1 cellular context compared by ENCODE assay signal in the genomic region with DNA sequence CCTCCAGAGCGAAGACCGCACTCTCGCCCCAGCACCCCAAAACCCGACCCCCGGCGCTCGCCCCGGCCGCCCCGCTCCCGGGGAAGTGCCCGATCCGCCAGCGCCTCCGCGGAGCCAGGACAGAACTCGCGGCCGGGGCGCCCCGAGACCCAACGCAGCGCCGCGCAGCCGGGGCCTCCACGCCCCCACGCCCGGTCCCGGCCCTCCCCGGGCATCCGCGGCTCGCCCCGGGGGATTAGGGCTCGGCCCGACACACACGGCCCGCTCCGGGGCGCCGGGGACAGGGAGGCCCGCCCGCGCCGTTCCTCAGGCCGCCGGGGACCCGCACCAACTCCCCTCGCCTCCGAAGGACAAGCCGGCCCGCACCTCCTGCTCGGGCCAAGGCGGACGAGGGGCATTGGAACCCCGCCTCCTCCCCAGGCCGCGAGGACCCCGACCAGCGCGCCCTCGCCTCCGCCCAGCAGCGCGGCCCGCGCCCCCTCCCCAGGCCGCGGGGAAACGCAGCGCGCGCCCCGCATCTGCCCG.
A peak's percentile ranks its signal among the peaks of the same experiment; 100 is the strongest.
TF ChIP-seq lines count a peak whose summit lies in the region.

No MANE protein-coding gene starts in this region.

TF ChIP-seq in GM12878, 131 proteins besides CTCF, POLR2A, EP300 and RAD21 (continued from another document):
- TF ChIP-seq, protein P1, sequence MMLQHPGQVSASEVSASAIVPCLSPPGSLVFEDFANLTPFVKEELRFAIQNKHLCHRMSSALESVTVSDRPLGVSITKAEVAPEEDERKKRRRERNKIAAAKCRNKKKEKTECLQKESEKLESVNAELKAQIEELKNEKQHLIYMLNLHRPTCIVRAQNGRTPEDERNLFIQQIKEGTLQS (IDR thresholded peaks at IDR 0.05; ENCODE audit: borderline replicate concordance, extremely low read depth, low read depth, low read length): no peak
- TF ChIP-seq NFIC (IDR thresholded peaks at IDR 0.05; ENCODE audit: low read depth, low read length) (no peak), LARP7 (IDR thresholded peaks at IDR 0.05) (peak; percentile 100), TCF3 (IDR thresholded peaks at IDR 0.05; ENCODE audit: borderline replicate concordance, insufficient read depth, low read depth, low read length) (no peak), MYB (IDR thresholded peaks at IDR 0.05; ENCODE audit: borderline replicate concordance, low read depth, low read length) (no peak), SIN3A (IDR thresholded peaks at IDR 0.05; ENCODE audit: low read depth, low read length) (no peak), NR2F1 (conservative IDR thresholded peaks at IDR 0.05) (0 out of 2 replicates have a peak, but pooled peaks have one; percentile 24), TCF7 (IDR thresholded peaks at IDR 0.05; ENCODE audit: borderline replicate concordance) (no peak), ZNF217 (IDR thresholded peaks at IDR 0.05) (no peak), SMAD5 (IDR thresholded peaks at IDR 0.05; ENCODE audit: low read depth) (no peak; the same call in 1 of the 2 replicates), GATAD2B (conservative IDR thresholded peaks at IDR 0.05; ENCODE audit: low read depth) (peak; percentile 57)
- TF ChIP-seq, protein P2, sequence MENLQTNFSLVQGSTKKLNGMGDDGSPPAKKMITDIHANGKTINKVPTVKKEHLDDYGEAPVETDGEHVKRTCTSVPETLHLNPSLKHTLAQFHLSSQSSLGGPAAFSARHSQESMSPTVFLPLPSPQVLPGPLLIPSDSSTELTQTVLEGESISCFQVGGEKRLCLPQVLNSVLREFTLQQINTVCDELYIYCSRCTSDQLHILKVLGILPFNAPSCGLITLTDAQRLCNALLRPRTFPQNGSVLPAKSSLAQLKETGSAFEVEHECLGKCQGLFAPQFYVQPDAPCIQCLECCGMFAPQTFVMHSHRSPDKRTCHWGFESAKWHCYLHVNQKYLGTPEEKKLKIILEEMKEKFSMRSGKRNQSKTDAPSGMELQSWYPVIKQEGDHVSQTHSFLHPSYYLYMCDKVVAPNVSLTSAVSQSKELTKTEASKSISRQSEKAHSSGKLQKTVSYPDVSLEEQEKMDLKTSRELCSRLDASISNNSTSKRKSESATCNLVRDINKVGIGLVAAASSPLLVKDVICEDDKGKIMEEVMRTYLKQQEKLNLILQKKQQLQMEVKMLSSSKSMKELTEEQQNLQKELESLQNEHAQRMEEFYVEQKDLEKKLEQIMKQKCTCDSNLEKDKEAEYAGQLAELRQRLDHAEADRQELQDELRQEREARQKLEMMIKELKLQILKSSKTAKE (IDR thresholded peaks at IDR 0.05; ENCODE audit: low read depth, poor library complexity, severe bottlenecking): no peak
- TF ChIP-seq, protein P3, sequence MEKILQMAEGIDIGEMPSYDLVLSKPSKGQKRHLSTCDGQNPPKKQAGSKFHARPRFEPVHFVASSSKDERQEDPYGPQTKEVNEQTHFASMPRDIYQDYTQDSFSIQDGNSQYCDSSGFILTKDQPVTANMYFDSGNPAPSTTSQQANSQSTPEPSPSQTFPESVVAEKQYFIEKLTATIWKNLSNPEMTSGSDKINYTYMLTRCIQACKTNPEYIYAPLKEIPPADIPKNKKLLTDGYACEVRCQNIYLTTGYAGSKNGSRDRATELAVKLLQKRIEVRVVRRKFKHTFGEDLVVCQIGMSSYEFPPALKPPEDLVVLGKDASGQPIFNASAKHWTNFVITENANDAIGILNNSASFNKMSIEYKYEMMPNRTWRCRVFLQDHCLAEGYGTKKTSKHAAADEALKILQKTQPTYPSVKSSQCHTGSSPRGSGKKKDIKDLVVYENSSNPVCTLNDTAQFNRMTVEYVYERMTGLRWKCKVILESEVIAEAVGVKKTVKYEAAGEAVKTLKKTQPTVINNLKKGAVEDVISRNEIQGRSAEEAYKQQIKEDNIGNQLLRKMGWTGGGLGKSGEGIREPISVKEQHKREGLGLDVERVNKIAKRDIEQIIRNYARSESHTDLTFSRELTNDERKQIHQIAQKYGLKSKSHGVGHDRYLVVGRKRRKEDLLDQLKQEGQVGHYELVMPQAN (conservative IDR thresholded peaks at IDR 0.05): 0 out of 2 replicates have a peak, but pooled peaks have one; percentile 49
- TF ChIP-seq, protein P4, sequence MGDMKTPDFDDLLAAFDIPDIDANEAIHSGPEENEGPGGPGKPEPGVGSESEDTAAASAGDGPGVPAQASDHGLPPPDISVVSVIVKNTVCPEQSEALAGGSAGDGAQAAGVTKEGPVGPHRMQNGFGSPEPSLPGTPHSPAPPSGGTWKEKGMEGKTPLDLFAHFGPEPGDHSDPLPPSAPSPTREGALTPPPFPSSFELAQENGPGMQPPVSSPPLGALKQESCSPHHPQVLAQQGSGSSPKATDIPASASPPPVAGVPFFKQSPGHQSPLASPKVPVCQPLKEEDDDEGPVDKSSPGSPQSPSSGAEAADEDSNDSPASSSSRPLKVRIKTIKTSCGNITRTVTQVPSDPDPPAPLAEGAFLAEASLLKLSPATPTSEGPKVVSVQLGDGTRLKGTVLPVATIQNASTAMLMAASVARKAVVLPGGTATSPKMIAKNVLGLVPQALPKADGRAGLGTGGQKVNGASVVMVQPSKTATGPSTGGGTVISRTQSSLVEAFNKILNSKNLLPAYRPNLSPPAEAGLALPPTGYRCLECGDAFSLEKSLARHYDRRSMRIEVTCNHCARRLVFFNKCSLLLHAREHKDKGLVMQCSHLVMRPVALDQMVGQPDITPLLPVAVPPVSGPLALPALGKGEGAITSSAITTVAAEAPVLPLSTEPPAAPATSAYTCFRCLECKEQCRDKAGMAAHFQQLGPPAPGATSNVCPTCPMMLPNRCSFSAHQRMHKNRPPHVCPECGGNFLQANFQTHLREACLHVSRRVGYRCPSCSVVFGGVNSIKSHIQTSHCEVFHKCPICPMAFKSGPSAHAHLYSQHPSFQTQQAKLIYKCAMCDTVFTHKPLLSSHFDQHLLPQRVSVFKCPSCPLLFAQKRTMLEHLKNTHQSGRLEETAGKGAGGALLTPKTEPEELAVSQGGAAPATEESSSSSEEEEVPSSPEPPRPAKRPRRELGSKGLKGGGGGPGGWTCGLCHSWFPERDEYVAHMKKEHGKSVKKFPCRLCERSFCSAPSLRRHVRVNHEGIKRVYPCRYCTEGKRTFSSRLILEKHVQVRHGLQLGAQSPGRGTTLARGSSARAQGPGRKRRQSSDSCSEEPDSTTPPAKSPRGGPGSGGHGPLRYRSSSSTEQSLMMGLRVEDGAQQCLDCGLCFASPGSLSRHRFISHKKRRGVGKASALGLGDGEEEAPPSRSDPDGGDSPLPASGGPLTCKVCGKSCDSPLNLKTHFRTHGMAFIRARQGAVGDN (IDR thresholded peaks at IDR 0.05): 0 out of 2 replicates have a peak, but pooled peaks have one; percentile 6
